9 cellular contexts compared by ENCODE assay signal in the genomic region with DNA sequence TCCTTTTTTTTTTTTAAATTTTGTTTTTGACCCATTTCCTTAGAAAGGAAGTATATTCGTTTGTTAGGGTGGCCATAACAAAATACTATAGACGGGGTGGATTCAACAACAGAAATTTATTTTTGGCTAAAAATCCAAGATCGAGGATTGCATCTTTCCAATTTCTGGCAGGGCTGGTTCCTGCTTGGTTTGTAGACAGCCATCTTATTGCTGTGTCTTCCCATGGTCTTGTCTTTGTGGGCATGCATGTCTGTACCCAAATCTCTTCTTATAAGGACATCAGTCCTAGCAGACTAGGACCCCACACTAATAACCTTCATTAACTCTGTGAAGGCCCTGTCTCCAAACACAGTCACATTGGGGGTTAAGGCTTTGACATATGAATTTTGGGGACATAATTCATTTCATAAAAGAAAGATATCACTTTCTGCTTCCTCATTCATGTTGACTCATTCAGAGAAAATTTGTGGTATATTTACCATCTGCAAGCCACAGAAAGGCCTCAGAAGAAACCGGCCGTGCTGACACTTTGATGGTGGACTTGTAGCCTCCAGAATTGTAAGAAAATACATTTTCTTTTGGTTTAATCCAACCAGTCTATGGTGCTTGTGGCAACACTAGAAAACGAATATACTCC.
DNase-seq lines count a peak whose midpoint lies in the region; ATAC-seq lines count a peak whose summit lies in the region.
"Had no signal": no experiment of that assay in that cellular context is flagged by ENCODE, and none has a peak within 500 bp of the region (broad histone marks: within the 10 kb centered on the region; RNA-seq: fewer than 3 reads in every experiment).

No MANE protein-coding gene starts in this region.

- H3K36me3 Mint-ChIP-seq in dendritic cell treated with granulocyte-macrophage colony-stimulating factor and Interleukin-4, amounts not matched to agents 40 ng/mL and 50 ng/mL, for 4 days (ENCODE audit: low read depth), result no peaks in the 10 kb centered on the region
- H3K36me3 Mint-ChIP-seq: brain had no signal

- H3K9me3 Mint-ChIP-seq in dendritic cell treated with granulocyte-macrophage colony-stimulating factor and Interleukin-4, amounts not matched to agents 40 ng/mL and 50 ng/mL, for 4 days, result no peaks in the 10 kb centered on the region

- intact Hi-C loops in dendritic cell treated with granulocyte-macrophage colony-stimulating factor and Interleukin-4, amounts not matched to agents 40 ng/mL and 50 ng/mL, for 4 days (cut with micrococcal nuclease), result no loop called here
- intact Hi-C loops in left cardiac atrium (cut with DNase I), result no loop called here

- no peaks in the 10 kb centered on the region for H3K27me3 Mint-ChIP-seq in dendritic cell treated with granulocyte-macrophage colony-stimulating factor and Interleukin-4, amounts not matched to agents 40 ng/mL and 50 ng/mL, for 4 days
- H3K27me3 Mint-ChIP-seq: brain had no signal

- H3K4me1 Mint-ChIP-seq in dendritic cell treated with granulocyte-macrophage colony-stimulating factor and Interleukin-4, amounts not matched to agents 40 ng/mL and 50 ng/mL, for 4 days (ENCODE audit: low read depth), result peaks cover 58% of the 10 kb centered on the region

- H3K27ac Mint-ChIP-seq in dendritic cell treated with granulocyte-macrophage colony-stimulating factor and Interleukin-4, amounts not matched to agents 40 ng/mL and 50 ng/mL, for 4 days, result peak overlapping the region; percentile 66

- no peak overlapping the region for H3K4me3 Mint-ChIP-seq in dendritic cell treated with granulocyte-macrophage colony-stimulating factor and Interleukin-4, amounts not matched to agents 40 ng/mL and 50 ng/mL, for 4 days
- H3K4me3 Mint-ChIP-seq: brain had no signal

- no peak for DNase-seq in left cardiac atrium
- DNase-seq in NCI-H187 (lab: John Stamatoyannopoulos, UW), result no peak
- no peak for DNase-seq in activated naive CD4-positive, alpha-beta T cell treated with Interleukin-2 at 50 U/mL for 16 hours
- no peak for DNase-seq in NCI-H2029 (lab: John Stamatoyannopoulos, UW)

- ATAC-seq in GM18502 (IDR thresholded peaks at IDR 0.05; ENCODE audit: poor library complexity, unreplicated experiment), result peak; percentile 84
- ATAC-seq in GM21786 (IDR thresholded peaks at IDR 0.05; ENCODE audit: unreplicated experiment), result peak; percentile 70
- peak; percentile 27 for ATAC-seq in HG03575 (IDR thresholded peaks at IDR 0.05; ENCODE audit: extremely low read depth, insufficient number of reproducible peaks, low FRiP score, unreplicated experiment)
- no peak for ATAC-seq in left cardiac atrium

Comparison
In these comparisons a context has a peak if more than half of its experiments do, and no peak if none do; other contexts are left out.
1. ATAC-seq: peak in GM18502 (single experiment), GM21786 (single experiment) and HG03575 (single experiment); none in left cardiac atrium (0 of 2).